In the genomic region with DNA sequence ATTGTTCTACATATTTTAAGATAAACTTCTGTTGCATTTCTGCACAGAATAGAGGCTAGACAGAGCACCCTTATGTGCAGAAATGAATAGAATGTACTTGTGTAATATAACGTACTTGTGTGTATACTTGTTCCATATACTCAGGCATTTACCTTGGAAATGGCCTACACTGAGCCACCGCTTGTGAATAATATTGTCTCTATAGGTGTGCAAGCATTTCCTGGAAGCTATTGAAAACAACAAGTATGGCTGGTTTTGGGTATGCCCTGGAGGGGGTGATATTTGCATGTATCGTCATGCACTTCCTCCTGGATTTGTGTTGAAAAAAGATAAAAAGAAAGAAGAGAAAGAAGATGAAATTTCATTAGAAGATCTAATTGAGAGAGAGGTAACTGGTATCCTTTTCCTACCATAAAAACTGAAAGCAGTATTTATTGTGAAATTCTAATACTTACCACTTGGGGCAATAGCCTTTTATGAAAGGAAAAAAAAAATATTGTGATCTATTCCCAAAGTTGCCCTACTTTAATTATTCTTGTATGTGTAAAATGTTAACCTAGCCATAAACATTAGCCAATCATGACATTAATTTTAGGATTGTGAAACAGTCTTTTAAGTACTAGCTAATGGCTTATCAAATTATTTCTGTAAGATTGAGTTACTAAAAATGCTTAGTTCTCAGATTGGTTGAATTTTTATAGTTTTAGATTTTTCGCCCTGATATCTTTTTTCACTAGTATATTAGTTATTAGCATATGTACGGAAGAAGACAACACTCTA, we compare ENCODE assay signal across 8 cellular contexts. TPM values are rescaled to one million over a fixed set of nuclear protein-coding genes. Genes with fewer than 3 reads are reported as not detected.
DNase-seq lines count a peak whose midpoint lies in the region; ATAC-seq and TF ChIP-seq lines count a peak whose summit lies in the region.

No MANE protein-coding gene starts in this region.

- H3K4me1 Mint-ChIP-seq in activated CD4-positive, alpha-beta T cell treated with anti-CD3 and anti-CD28 coated beads for 36 hours: peaks cover 10% of the 10 kb centered on the region
- H3K4me1 Mint-ChIP-seq in HFFc6 (ENCODE audit: low read depth): peaks cover 12% of the 10 kb centered on the region

- H3K4me3 ChIP-seq in mammary epithelial cell (replicated peaks in 1 of 3; ENCODE audit: insufficient read depth in 1 of 3, low read depth in 2 of 3, low read length in 3 of 3): no peak overlapping the region

- H4K20me1 ChIP-seq in mammary epithelial cell (ENCODE audit: insufficient read depth, low read length): no peaks in the 10 kb centered on the region

- no peak overlapping the region for H3K9ac ChIP-seq in mammary epithelial cell (ENCODE audit: insufficient read depth, low read length)

- in situ Hi-C loops in mammary epithelial cell (cut with MboI; ENCODE audit: low sequenced_read_pairs in 2 of 2): loop anchor here (5.0 to 10.0 kb wide), 2 partner anchors 138 to 141 kb away; no protein-coding TSS in a partner anchor

- no peak overlapping the region for H3K27ac ChIP-seq in mammary epithelial cell (ENCODE audit: insufficient read depth, low read depth, low read length)

- H3K4me1 ChIP-seq in mammary epithelial cell (ENCODE audit: insufficient read depth, low read length): no peaks in the 10 kb centered on the region

- TF ChIP-seq CTCF in HFFc6 (IDR thresholded peaks at IDR 0.05): peak; percentile 89
- peak; percentile 42 to 47 for TF ChIP-seq CTCF in mammary epithelial cell (conservative IDR thresholded peaks at IDR 0.05 in 1 of 2, IDR thresholded peaks at IDR 0.05 in 1 of 2; ENCODE audit: extremely low read depth in 1 of 2, insufficient read depth in 1 of 2, low read depth in 1 of 2, low read length in 2 of 2)

- H3K27ac Mint-ChIP-seq in activated CD4-positive, alpha-beta T cell treated with anti-CD3 and anti-CD28 coated beads for 36 hours: no peak overlapping the region
- H3K27ac Mint-ChIP-seq in HFFc6: no peak overlapping the region

- no TSS peak for BruUV-seq in mammary epithelial cell (replicated peaks; lab: Mats Ljungman, UMichigan)

- 68% methylated on average over 5 of the region's 5 CpGs for WGBS in mammary epithelial cell (ENCODE audit: low coverage, missing lambda C conversion rate)

- CTCF ChIA-PET in activated CD4-positive, alpha-beta T cell treated with anti-CD3 and anti-CD28 coated beads for 36 hours (lab: Charles Lee): interaction anchor here (0.6 to 4.6 kb wide), 26 partner anchors 9 to 146 kb away, joined by 3 to 70 read pairs (median 4); partner anchors contain the start of genes ITGAV and ZC3H15
- CTCF ChIA-PET in mammary epithelial cell (lab: Charles Lee; ENCODE audit: low non-redundant PET): interaction anchor here (0.7 kb wide), 1 partner anchor 138 kb away, joined by 3 read pairs; no protein-coding TSS in a partner anchor

- no peaks in the 10 kb centered on the region for H3K27me3 ChIP-seq in mammary epithelial cell (ENCODE audit: insufficient read depth, low read length)

- peak; percentile 44 for ATAC-seq in activated CD4-positive, alpha-beta T cell treated with anti-CD3 and anti-CD28 coated beads for 36 hours
- no peak for ATAC-seq in HG03457 (IDR thresholded peaks at IDR 0.05; ENCODE audit: unreplicated experiment)
- no peak for ATAC-seq in HG03460 (IDR thresholded peaks at IDR 0.05; ENCODE audit: unreplicated experiment)

- H3K4me3 Mint-ChIP-seq in activated CD4-positive, alpha-beta T cell treated with anti-CD3 and anti-CD28 coated beads for 36 hours: no peak overlapping the region
- no peak overlapping the region for H3K4me3 Mint-ChIP-seq in HFFc6

- peaks cover 50% of the 10 kb centered on the region for H3K36me3 ChIP-seq in mammary epithelial cell (ENCODE audit: insufficient read depth, low read length)

- no peak for DNase-seq in activated CD4-positive, alpha-beta T cell treated with anti-CD3 and anti-CD28 coated beads for 36 hours
- no peak for DNase-seq in activated CD4-positive, alpha-beta T cell treated with anti-CD3 and anti-CD28 coated beads for 48 hours
- DNase-seq in HFFc6 (no peak), NCI-H345 treated with DMSO at 0.1 percent for 48 hours (lab: John Stamatoyannopoulos, UW; ENCODE audit: unreplicated experiment) (peak; percentile 9), mammary epithelial cell (peak; percentile 17), lung microvascular endothelial cell (ENCODE audit: low read depth in 2 of 2) (peak; percentile 48 to 62)

- POLR2A ChIA-PET in activated CD4-positive, alpha-beta T cell treated with anti-CD3 and anti-CD28 coated beads for 36 hours (lab: Charles Lee): interaction anchor here (1.4 kb wide), 1 partner anchor 18 kb away, joined by 3 read pairs; the partner anchor contains the start of gene ZC3H15

- dilution Hi-C loops in mammary epithelial cell (cut with HindIII; ENCODE audit: low sequenced_read_pairs): no loop called here

- peak overlapping the region; percentile 20 for H3K4me2 ChIP-seq in mammary epithelial cell (ENCODE audit: insufficient read depth, low read depth, low read length)

- peaks cover 53% of the 10 kb centered on the region for H3K36me3 Mint-ChIP-seq in activated CD4-positive, alpha-beta T cell treated with anti-CD3 and anti-CD28 coated beads for 36 hours (ENCODE audit: low read depth)
- H3K36me3 Mint-ChIP-seq in HFFc6 (ENCODE audit: low read depth): peaks cover 39% of the 10 kb centered on the region

- H3K79me2 ChIP-seq in mammary epithelial cell (ENCODE audit: insufficient read depth, low read length): peaks cover 42% of the 10 kb centered on the region

- intact Hi-C loops in activated CD4-positive, alpha-beta T cell treated with anti-CD3 and anti-CD28 coated beads for 36 hours (cut with DNase I, micrococcal nuclease): loop anchor here (1.0 to 5.0 kb wide), 3 partner anchors 88 to 948 kb away; partner anchors contain the start of gene ITGAV (in 1 of the 2)
- intact Hi-C loops in mammary epithelial cell (cut with micrococcal nuclease): loop anchor here (1.0 kb wide), 3 partner anchors 86 to 277 kb away; partner anchors contain the start of gene ITGAV

- H3K9me3 Mint-ChIP-seq in activated CD4-positive, alpha-beta T cell treated with anti-CD3 and anti-CD28 coated beads for 36 hours (ENCODE audit: low read depth): no peaks in the 10 kb centered on the region
- no peaks in the 10 kb centered on the region for H3K9me3 Mint-ChIP-seq in HFFc6

- no peak overlapping the region for H2AFZ ChIP-seq in mammary epithelial cell (ENCODE audit: low read depth, low read length)

- no peaks in the 10 kb centered on the region for H3K9me3 ChIP-seq in mammary epithelial cell (replicated peaks; ENCODE audit: insufficient read depth, low read length)

- no peaks in the 10 kb centered on the region for H3K27me3 Mint-ChIP-seq in activated CD4-positive, alpha-beta T cell treated with anti-CD3 and anti-CD28 coated beads for 36 hours
- no peaks in the 10 kb centered on the region; the same call in 1 of the 2 replicates for H3K27me3 Mint-ChIP-seq in HFFc6 (ENCODE audit: insufficient read depth)

RNA-seq across cellular contexts. Expression of gene ZC3H15, which starts 18.0 kb away (rescaled TPM):
- total RNA-seq in activated CD4-positive, alpha-beta T cell treated with anti-CD3 and anti-CD28 coated beads for 36 hours: 100 to 1,000 TPM; 100 to 115 TPM
- 10 to 100 TPM; 57.8 to 67.7 (median 63.8) TPM for total RNA-seq in HFFc6 (2021; fragmentation: NEBNext Ultra II Directional; extraction: Animal tissue kit (Norgen Biotek cat#: 25700))
- total RNA-seq in mammary epithelial cell (10 to 100 TPM; 53.5 to 72.1 TPM), lung microvascular endothelial cell (43.1 and 43.2 TPM in 2 replicates)
- 59.8 TPM for polyA plus RNA-seq in mammary epithelial cell
- 38.1 TPM for polyA minus RNA-seq in mammary epithelial cell

Comparison
In these comparisons a context has a peak if more than half of its experiments do, and no peak if none do; other contexts are left out.
1. DNase-seq: peak in NCI-H345 treated with DMSO at 0.1 percent for 48 hours (single experiment), mammary epithelial cell (single experiment) and lung microvascular endothelial cell (2 of 2); none in activated CD4-positive, alpha-beta T cell treated with anti-CD3 and anti-CD28 coated beads for 36 hours (single experiment), activated CD4-positive, alpha-beta T cell treated with anti-CD3 and anti-CD28 coated beads for 48 hours (single experiment) and HFFc6 (single experiment).